ENCODE assay signal across 1 cellular context in the genomic region with DNA sequence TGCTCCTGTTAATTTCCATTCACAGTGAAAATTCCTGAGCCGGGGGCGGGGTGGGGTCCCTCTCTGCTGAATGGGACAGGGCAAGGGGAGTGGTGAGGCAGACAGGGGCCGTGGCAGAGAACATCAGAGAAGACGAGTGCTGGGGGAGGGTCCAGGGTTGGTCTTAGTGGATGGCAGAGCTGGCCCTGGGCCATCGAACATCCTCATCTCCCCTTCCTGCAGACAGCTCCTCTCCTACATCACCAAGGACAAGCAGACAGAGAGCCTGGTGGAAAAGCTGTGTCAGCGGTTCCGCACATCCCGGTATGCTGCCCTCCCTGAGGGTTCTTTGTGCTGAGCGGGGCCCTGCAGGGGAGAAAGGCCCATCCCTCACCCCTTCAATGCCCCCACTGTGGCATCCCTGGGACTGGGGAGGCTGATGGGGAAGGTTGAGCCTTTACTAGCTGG.
TF ChIP-seq lines count a peak whose summit lies in the region.

No MANE protein-coding gene starts in this region.

TF ChIP-seq in H1, 55 proteins besides CTCF, POLR2A, EP300 and RAD21:
- TF ChIP-seq MAFK (IDR thresholded peaks at IDR 0.05; ENCODE audit: low read depth, low read length) (peak; percentile 60), JUND (IDR thresholded peaks at IDR 0.05; ENCODE audit: low read length) (no peak)
